Comparison of ENCODE assay signal across 8 cellular contexts in genomic region chr13:46386996-46387851, GRCh38. TPM values are rescaled to one million over a fixed set of nuclear protein-coding genes. Genes with fewer than 3 reads are reported as not detected.
DNase-seq lines count a peak whose midpoint lies in the region; ATAC-seq and TF ChIP-seq lines count a peak whose summit lies in the region.

Gene RUBCNL (minus strand): TSS chr13:46387252. CDS start chr13:46372475, 14,777 bp downstream.

- H3K4me3 Mint-ChIP-seq in neural progenitor cell (peak within 1 kb of the TSS; percentile 86), type B pancreatic cell (peak within 1 kb of the TSS; percentile 93)

- CTCF ChIA-PET in AG04450 (lab: Charles Lee) = no interaction called here

- POLR2A ChIA-PET in AG04450 (lab: Yijun Ruan, JAX) = no interaction called here

- H4K20me1 ChIP-seq in KMS-11 (ENCODE audit: insufficient read depth) = no peaks in the 10 kb centered on the region
- peaks cover 5% of the 10 kb centered on the region for H4K20me1 ChIP-seq in neural progenitor cell (ENCODE audit: low read depth)

- peak within 1 kb of the TSS; percentile 64 for H2AFZ ChIP-seq in KMS-11 (ENCODE audit: low read depth)
- H2AFZ ChIP-seq in neural progenitor cell (replicated peaks) = peak within 1 kb of the TSS; percentile 98

- H3K27ac ChIP-seq in AG04450 (ENCODE audit: low read depth, low read length) (no peak within 1 kb of the TSS), KMS-11 (peak within 1 kb of the TSS; percentile 15; the same call in 1 of the 2 replicates), neural progenitor cell (no peak within 1 kb of the TSS)

- H3K4me1 Mint-ChIP-seq in neural progenitor cell = peaks cover 21% of the 10 kb centered on the region
- H3K4me1 Mint-ChIP-seq in type B pancreatic cell (ENCODE audit: unreplicated experiment) = peaks cover 18% of the 10 kb centered on the region

- ATAC-seq in GM18867 (IDR thresholded peaks at IDR 0.05; ENCODE audit: unreplicated experiment) = peak; percentile 29

- H3K27me3 ChIP-seq in AG04450 (ENCODE audit: control insufficient read depth, insufficient read depth, low read length) (peaks cover 36% of the 10 kb centered on the region), KMS-11 (ENCODE audit: insufficient read depth, low read depth) (no peaks in the 10 kb centered on the region), neural progenitor cell (peaks cover 77% of the 10 kb centered on the region)

- DNase-seq in AG04450 (ENCODE audit: low read depth, low spot score) = no peak
- peak; percentile 4 to 22 (median 16) for DNase-seq in activated CD8-positive, alpha-beta memory T cell treated with anti-CD3 and anti-CD28 coated beads for 48 hours (ENCODE audit: low read depth in 2 of 3, low spot score in 2 of 3)
- no peak for DNase-seq in fibroblast of pulmonary artery (ENCODE audit: low read depth)
- peak; percentile 84 for DNase-seq in neural progenitor cell (ENCODE audit: low spot score)
- DNase-seq in type B pancreatic cell (ENCODE audit: extremely low spot score, unreplicated experiment) = no peak
- DNase-seq in NCI-H1694 (lab: John Stamatoyannopoulos, UW) = no peak

- H3K4me2 ChIP-seq in KMS-11 (peak within 1 kb of the TSS; percentile 76), neural progenitor cell (peak within 1 kb of the TSS; percentile 99)

- H3K27me3 Mint-ChIP-seq in neural progenitor cell (ENCODE audit: insufficient read depth, low read depth) (peaks cover 34% of the 10 kb centered on the region), type B pancreatic cell (peaks cover 55% of the 10 kb centered on the region)

- peaks cover 14% of the 10 kb centered on the region for H3F3A ChIP-seq in neural progenitor cell (ENCODE audit: low read depth)

- H3K79me2 ChIP-seq in KMS-11 (ENCODE audit: insufficient read depth, low read depth) (no peaks in the 10 kb centered on the region), neural progenitor cell (ENCODE audit: low read depth) (no peaks in the 10 kb centered on the region)

- H3K36me3 ChIP-seq in KMS-11 (ENCODE audit: insufficient read depth) (no peaks in the 10 kb centered on the region), neural progenitor cell (no peaks in the 10 kb centered on the region)

- no peaks in the 10 kb centered on the region for H3K9me3 ChIP-seq in AG04450 (ENCODE audit: control insufficient read depth, insufficient read depth, low read length)
- H3K9me3 ChIP-seq in neural progenitor cell (ENCODE audit: low read depth) = no peaks in the 10 kb centered on the region

- H3K9ac ChIP-seq in KMS-11 (no peak within 1 kb of the TSS; the same call in 1 of the 2 replicates), neural progenitor cell (no peak within 1 kb of the TSS)

- H3K36me3 Mint-ChIP-seq in neural progenitor cell (no peaks in the 10 kb centered on the region), type B pancreatic cell (no peaks in the 10 kb centered on the region)

- H3K4me3 ChIP-seq in AG04450 (ENCODE audit: low read depth, low read length) (peak within 1 kb of the TSS; percentile 13; the same call in 1 of the 2 replicates), KMS-11 (IDR thresholded peaks at IDR 0.05; ENCODE audit: insufficient read depth, low read depth, low read length) (no peak within 1 kb of the TSS), fibroblast of pulmonary artery (replicated peaks; ENCODE audit: low read depth, low read length) (peak within 1 kb of the TSS; percentile 26), neural progenitor cell (peak within 1 kb of the TSS; percentile 73)

- H3K27ac Mint-ChIP-seq in neural progenitor cell = peak within 1 kb of the TSS; percentile 18
- peak within 1 kb of the TSS; percentile 61 for H3K27ac Mint-ChIP-seq in type B pancreatic cell

- TF ChIP-seq CTCF in AG04450 (IDR thresholded peaks at IDR 0.05; ENCODE audit: low read depth, low read length) (no peak), KMS-11 (conservative IDR thresholded peaks at IDR 0.05; ENCODE audit: low read depth, low read length) (no peak), fibroblast of pulmonary artery (IDR thresholded peaks at IDR 0.05; ENCODE audit: low read length, missing control alignments) (no peak), neural progenitor cell (IDR thresholded peaks at IDR 0.05) (no peak), type B pancreatic cell (conservative IDR thresholded peaks at IDR 0.05) (no peak)

- H3K4me1 ChIP-seq in KMS-11 (ENCODE audit: low read depth, poor library complexity, severe bottlenecking) = peaks cover 55% of the 10 kb centered on the region
- no peaks in the 10 kb centered on the region for H3K4me1 ChIP-seq in neural progenitor cell

- H3K9me3 Mint-ChIP-seq in neural progenitor cell (no peaks in the 10 kb centered on the region), type B pancreatic cell (no peaks in the 10 kb centered on the region)

RNA-seq across cellular contexts. Expression of gene RUBCNL, which starts in this region (rescaled TPM):
- not detected in 2 replicates for polyA plus RNA-seq in AG04450 (2011; rRNA removed)
- not detected in 2 replicates for polyA minus RNA-seq in AG04450 (2011; rRNA and poly(A)+ RNA removed)
- total RNA-seq in neural progenitor cell (ENCODE audit: low replicate concordance) (0.80 and 1.2 TPM in 2 replicates), type B pancreatic cell (ENCODE audit: low replicate concordance) (1.1 TPM in 2 replicates)

Comparison
In these comparisons a context has a peak if more than half of its experiments do, and no peak if none do; other contexts are left out.
1. DNase-seq: peak in activated CD8-positive, alpha-beta memory T cell treated with anti-CD3 and anti-CD28 coated beads for 48 hours (3 of 3) and neural progenitor cell (single experiment); none in AG04450 (single experiment), fibroblast of pulmonary artery (single experiment), type B pancreatic cell (single experiment) and NCI-H1694 (single experiment).